In genomic region chr20:43844778-43845614, GRCh38 we compare ENCODE assay signal across 8 cellular contexts.
DNase-seq lines count a peak whose midpoint lies in the region; ATAC-seq and TF ChIP-seq lines count a peak whose summit lies in the region.

No MANE protein-coding gene starts in this region.

- H3K4me1 ChIP-seq in adrenal gland (replicated peaks in 1 of 2), result peaks cover 1 to 22% of the 10 kb centered on the region in 2 donors

- H3K27me3 ChIP-seq in adrenal gland (no peaks in the 10 kb centered on the region), kidney epithelial cell (ENCODE audit: control insufficient read depth, insufficient read depth, low read length) (no peaks in the 10 kb centered on the region)

- TF ChIP-seq CTCF in adrenal gland (IDR thresholded peaks at IDR 0.05), result peak in 3 of 6 experiments; percentile 38 to 46 (median 41)
- peak; percentile 12 for TF ChIP-seq CTCF in kidney epithelial cell (IDR thresholded peaks at IDR 0.05; ENCODE audit: insufficient read depth, low read length, poor library complexity, severe bottlenecking)

- peak overlapping the region in 1 of 5 donors; percentile 52 for H3K27ac ChIP-seq in adrenal gland

- ATAC-seq in HG03025 (IDR thresholded peaks at IDR 0.05; ENCODE audit: low FRiP score, unreplicated experiment) (no peak), HG03432 (IDR thresholded peaks at IDR 0.05; ENCODE audit: unreplicated experiment) (no peak)

- intact Hi-C loops in adrenal gland (cut with DNase I), result loop anchor here in 1 of 2 donors (5.0 kb wide), 1 partner anchor 242 kb away; no protein-coding TSS in a partner anchor

- WGBS in adrenal gland, 4 donors, result 31 to 45% (median 41%) methylated on average over 6 of the region's 6 CpGs

- no peaks in the 10 kb centered on the region for H3K9me3 ChIP-seq in adrenal gland (replicated peaks in 1 of 3)

- peak; percentile 82 for DNase-seq in AG08396 (ENCODE audit: low spot score)
- DNase-seq in HT-29 (ENCODE audit: low spot score), result peak; percentile 90
- DNase-seq in adrenal gland, result peak in 5 of 7 donors; percentile 52 to 93 (median 84)
- peak; percentile 16 for DNase-seq in kidney epithelial cell (ENCODE audit: low read depth)
- DNase-seq in stimulated activated CD4-positive, alpha-beta T cell treated with anti-CD3 and anti-CD28 coated beads, Interleukin-4, amount 100 ng/mL, for 24 hours, result no peak
- no peak for DNase-seq in activated CD4-positive, alpha-beta T cell treated with anti-CD3 and anti-CD28 coated beads for 48 hours

- H3K4me3 ChIP-seq in adrenal gland (no peak overlapping the region), kidney epithelial cell (ENCODE audit: low read depth, low read length) (no peak overlapping the region)

- H3K36me3 ChIP-seq in adrenal gland (replicated peaks in 1 of 2) (no peaks in the 10 kb centered on the region), kidney epithelial cell (ENCODE audit: control insufficient read depth, insufficient read depth, low read length) (no peaks in the 10 kb centered on the region)

- no peak for TF ChIP-seq POLR2A in adrenal gland (IDR thresholded peaks at IDR 0.05)

Comparison
In these comparisons a context has a peak if more than half of its experiments do, and no peak if none do; other contexts are left out.
1. DNase-seq: peak in AG08396 (single experiment), HT-29 (single experiment), adrenal gland (5 of 7) and kidney epithelial cell (single experiment); none in stimulated activated CD4-positive, alpha-beta T cell treated with anti-CD3 and anti-CD28 coated beads, Interleukin-4, amount 100 ng/mL, for 24 hours (single experiment) and activated CD4-positive, alpha-beta T cell treated with anti-CD3 and anti-CD28 coated beads for 48 hours (single experiment).